18 cellular contexts compared by ENCODE assay signal in the genomic region with DNA sequence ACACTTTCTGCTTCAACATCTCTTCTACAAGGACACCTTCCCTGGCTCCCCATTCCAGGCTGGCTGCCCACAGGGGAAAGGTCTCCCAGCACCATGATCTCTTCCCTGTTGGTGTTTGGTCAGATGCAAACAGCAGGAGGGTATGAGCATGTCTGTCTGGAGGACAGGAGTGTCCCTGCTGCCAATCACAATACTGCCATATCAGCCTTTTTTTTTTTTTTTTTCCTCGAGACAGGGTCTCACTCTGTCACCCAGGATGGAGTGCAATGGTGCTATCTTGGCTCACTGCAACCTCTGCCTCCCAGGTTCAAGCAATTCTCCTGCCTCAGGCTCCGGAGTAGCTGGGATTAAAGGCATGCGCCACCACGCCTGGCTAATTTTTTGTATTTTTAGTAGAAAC. TPM values are rescaled to one million over a fixed set of nuclear protein-coding genes. Genes with fewer than 3 reads are reported as not detected.
"Had no signal": no experiment of that assay in that cellular context is flagged by ENCODE, and none has a peak within 500 bp of the region (broad histone marks: within the 10 kb centered on the region; RNA-seq: fewer than 3 reads in every experiment).

No MANE protein-coding gene starts in this region.

RNA-seq across cellular contexts. Expression of gene SYCE2, which starts 3.2 kb away (rescaled TPM):
- total RNA-seq: fibroblast of lung, left cardiac atrium, left ventricle myocardium superior, mesenteric fat pad, pancreas, sciatic nerve, subcutaneous adipose tissue, thoracic aorta had no signal

RNA-seq across cellular contexts. Expression of gene KLF1, which starts 28.9 kb away (rescaled TPM):
- total RNA-seq: breast epithelium, endothelial cell of umbilical vein, fibroblast of lung, fibroblast of villous mesenchyme, gastroesophageal sphincter, left cardiac atrium, left ventricle myocardium superior, lung microvascular endothelial cell, mesenteric fat pad, mucosa of descending colon, myocyte, prostate gland, subcutaneous adipose tissue, thoracic aorta had no signal
- polyA plus RNA-seq: endothelial cell of umbilical vein, esophagus, fibroblast of lung, keratinocyte, pancreas had no signal
